Comparison of ENCODE assay signal across 7 cellular contexts in genomic region chr16:2858245-2859025, GRCh38. TPM values are rescaled to one million over a fixed set of nuclear protein-coding genes. Genes with fewer than 3 reads are reported as not detected.
A peak's percentile ranks its signal among the peaks of the same experiment; 100 is the strongest.
DNase-seq lines count a peak whose midpoint lies in the region; ATAC-seq and TF ChIP-seq lines count a peak whose summit lies in the region.
"Had no signal": no experiment of that assay in that cellular context is flagged by ENCODE, and none has a peak within 500 bp of the region (broad histone marks: within the 10 kb centered on the region; RNA-seq: fewer than 3 reads in every experiment).

No MANE protein-coding gene starts in this region.

- H3K4me3 ChIP-seq in Karpas-422 (ENCODE audit: low read length) = no peak overlapping the region

- H3K79me2 ChIP-seq in Karpas-422 (ENCODE audit: low read length) = no peaks in the 10 kb centered on the region

- H3K4me3 Mint-ChIP-seq in progenitor cell of endocrine pancreas (ENCODE audit: low read depth) = peak overlapping the region; percentile 88

- H3K9me2 ChIP-seq in Karpas-422 (replicated peaks; ENCODE audit: insufficient read depth, low read length) = no peaks in the 10 kb centered on the region

- no peaks in the 10 kb centered on the region for H3K36me3 ChIP-seq in Karpas-422 (ENCODE audit: insufficient read depth, low read length)

- H3K9me3 ChIP-seq in Karpas-422 (ENCODE audit: low read length) = peaks cover 6% of the 10 kb centered on the region

- H3K4me1 Mint-ChIP-seq in progenitor cell of endocrine pancreas (ENCODE audit: low read depth) = peaks cover 4% of the 10 kb centered on the region

- H3K27me3 ChIP-seq in Karpas-422 (ENCODE audit: low read length) = no peaks in the 10 kb centered on the region

- H3K27ac ChIP-seq in Karpas-422 (ENCODE audit: low read length) = no peak overlapping the region

- DNase-seq in Karpas-422 = peak; percentile 41
- peak; percentile 72 to 91 for DNase-seq in T47D (ENCODE audit: low read depth in 1 of 2, low spot score in 1 of 2)
- DNase-seq in progenitor cell of endocrine pancreas (ENCODE audit: low spot score, unreplicated experiment) = peak; percentile 74
- DNase-seq in stimulated activated naive CD4-positive, alpha-beta T cell treated with Interleukin-2 at 50 U/mL for 16 hours (lab: John Stamatoyannopoulos, UW) = no peak
- DNase-seq: kidney glomerular epithelial cell had no signal

- no peak for ATAC-seq in GM21528 (IDR thresholded peaks at IDR 0.05; ENCODE audit: low FRiP score, unreplicated experiment)
- ATAC-seq in HG02588 (IDR thresholded peaks at IDR 0.05; ENCODE audit: unreplicated experiment) = no peak

- no peak overlapping the region for H3K4me2 ChIP-seq in Karpas-422 (ENCODE audit: low read depth, low read length, poor library complexity, severe bottlenecking)

- H2AFZ ChIP-seq in Karpas-422 (ENCODE audit: low read length) = no peak overlapping the region

- H4K20me1 ChIP-seq in Karpas-422 (ENCODE audit: insufficient read depth, low read depth, low read length) = no peaks in the 10 kb centered on the region

- peak; percentile 49 for TF ChIP-seq CTCF in progenitor cell of endocrine pancreas (IDR thresholded peaks at IDR 0.05; ENCODE audit: unreplicated experiment)

- in situ Hi-C loops in T47D (cut with HindIII; ENCODE audit: low pct_unique_long_range_greater_than_20kb, low sequenced_read_pairs) = no loop called here

- peaks cover 5% of the 10 kb centered on the region for H3K27me3 Mint-ChIP-seq in progenitor cell of endocrine pancreas

- peak overlapping the region; percentile 91 for H3K27ac Mint-ChIP-seq in progenitor cell of endocrine pancreas

- H3K9me3 Mint-ChIP-seq in progenitor cell of endocrine pancreas (ENCODE audit: low read depth) = peaks cover 7% of the 10 kb centered on the region

- H3K36me3 Mint-ChIP-seq in progenitor cell of endocrine pancreas (ENCODE audit: insufficient read depth) = peaks cover 11% of the 10 kb centered on the region

- H3K9ac ChIP-seq in Karpas-422 (ENCODE audit: low read length) = no peak overlapping the region

- H3K4me1 ChIP-seq in Karpas-422 (ENCODE audit: low read length) = no peaks in the 10 kb centered on the region

RNA-seq across cellular contexts. Expression of gene PRSS22, which starts 0.5 kb away (rescaled TPM):
- not detected in 2 replicates for total RNA-seq in Karpas-422 (2014; rRNA removed; shearing (Covaris generic); ENCODE audit: low replicate concordance)
- total RNA-seq in progenitor cell of endocrine pancreas = 23.3 and 25.9 TPM in 2 replicates

RNA-seq across cellular contexts. Expression of gene FLYWCH2, which starts 24.6 kb away (rescaled TPM):
- total RNA-seq in Karpas-422 (2014; rRNA removed; shearing (Covaris generic); ENCODE audit: low replicate concordance) = 63.5 and 85.1 TPM in 2 replicates
- total RNA-seq in progenitor cell of endocrine pancreas = 26.3 and 26.9 TPM in 2 replicates

RNA-seq across cellular contexts. Expression of gene ZG16B, which starts 28.3 kb away (rescaled TPM):
- not detected in 2 replicates for total RNA-seq in Karpas-422 (2014; rRNA removed; shearing (Covaris generic); ENCODE audit: low replicate concordance)
- total RNA-seq in progenitor cell of endocrine pancreas = not detected in 2 replicates

RNA-seq across cellular contexts. Expression of gene PRSS21, which starts 41.4 kb away (rescaled TPM):
- total RNA-seq in Karpas-422 (2014; rRNA removed; shearing (Covaris generic); ENCODE audit: low replicate concordance) = not detected in 2 replicates
- not detected in 2 replicates for total RNA-seq in progenitor cell of endocrine pancreas

RNA-seq across cellular contexts. Expression of gene FLYWCH1, which starts 53.3 kb away (rescaled TPM):
- total RNA-seq in Karpas-422 (2014; rRNA removed; shearing (Covaris generic); ENCODE audit: low replicate concordance) = 11.0 and 22.7 TPM in 2 replicates
- total RNA-seq in progenitor cell of endocrine pancreas = 19.5 and 20.7 TPM in 2 replicates

Comparison
In these comparisons a context has a peak if more than half of its experiments do, and no peak if none do; other contexts are left out.
1. RNA of gene PRSS22, which starts 0.5 kb away (total RNA-seq): 23.3 to 25.9 TPM in progenitor cell of endocrine pancreas; not detected in Karpas-422; every median in the first group is over 10 times any median in the second.